15 cellular contexts compared by ENCODE assay signal in the genomic region with DNA sequence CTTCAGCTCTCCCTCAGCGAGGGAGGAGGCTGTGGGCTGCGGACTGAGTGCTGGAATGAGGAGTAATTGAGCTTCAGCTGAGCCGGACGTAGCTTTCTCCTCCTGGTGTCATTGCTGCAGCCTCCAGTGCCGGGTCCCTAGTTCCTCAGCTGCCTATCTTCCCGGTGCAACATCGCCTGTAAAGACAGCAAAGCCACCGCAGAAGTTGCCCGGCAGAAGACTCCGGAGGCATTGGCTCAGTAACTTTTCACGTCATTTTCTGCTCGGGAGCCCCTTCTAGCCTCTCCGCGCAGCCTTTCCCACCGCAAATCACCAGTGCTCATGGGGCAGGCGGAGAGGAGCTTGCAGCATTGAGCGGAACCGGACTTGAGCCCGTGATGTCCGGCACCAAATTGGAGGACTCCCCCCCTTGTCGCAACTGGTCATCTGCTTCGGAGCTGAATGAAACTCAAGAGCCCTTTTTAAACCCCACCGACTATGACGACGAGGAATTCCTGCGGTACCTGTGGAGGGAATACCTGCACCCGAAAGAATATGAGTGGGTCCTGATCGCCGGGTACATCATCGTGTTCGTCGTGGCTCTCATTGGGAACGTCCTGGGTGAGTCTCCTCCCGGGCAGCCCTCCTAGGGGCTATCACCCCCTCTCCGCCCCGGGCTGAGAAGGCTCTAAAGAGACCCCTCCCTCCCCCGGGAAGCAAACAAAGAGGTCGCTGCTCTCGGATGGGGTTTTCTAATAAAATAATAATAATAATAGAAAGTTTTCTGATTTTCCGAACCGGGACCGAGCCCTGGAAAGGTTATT. TPM values are rescaled to one million over a fixed set of nuclear protein-coding genes. Genes with fewer than 3 reads are reported as not detected.
DNase-seq lines count a peak whose midpoint lies in the region; ATAC-seq and TF ChIP-seq lines count a peak whose summit lies in the region.
"Had no signal": no experiment of that assay in that cellular context is flagged by ENCODE, and none has a peak within 500 bp of the region (broad histone marks: within the 10 kb centered on the region; RNA-seq: fewer than 3 reads in every experiment).

A gene (plus strand): TSS at position 305 of the 803 bp plus-strand sequence. CDS start 73 bp downstream, at position 378.

- H2AFZ ChIP-seq in MM.1S (ENCODE audit: low read length) = no peak within 1 kb of the TSS

- H3K9ac ChIP-seq in MM.1S (ENCODE audit: low read length) = no peak within 1 kb of the TSS

- peaks cover 8% of the 10 kb centered on the region for H3K4me1 Mint-ChIP-seq in endothelial cell (ENCODE audit: unreplicated experiment)
- H3K4me1 Mint-ChIP-seq in nephron = peaks cover 4% of the 10 kb centered on the region
- H3K4me1 Mint-ChIP-seq in stimulated activated naive CD8-positive, alpha-beta T cell treated with anti-CD3 and anti-CD28 coated beads, Interleukin-15, amount 100 ng/mL, for 72 hours = no peaks in the 10 kb centered on the region
- H3K4me1 Mint-ChIP-seq: activated naive CD4-positive, alpha-beta T cell treated with anti-CD3 and anti-CD28 coated beads, Interleukin-2, amount 10 ng/mL, durations not matched to agents 7 days and 5 days; IgD-negative memory B cell had no signal

- H3K4me3 ChIP-seq in right cardiac atrium (ENCODE audit: low read length) (peak within 1 kb of the TSS; percentile 42), urinary bladder (ENCODE audit: low read depth, low read length) (peak within 1 kb of the TSS; percentile 19), MM.1S (ENCODE audit: low read length) (no peak within 1 kb of the TSS)

- no peaks in the 10 kb centered on the region for H3K79me2 ChIP-seq in MM.1S (ENCODE audit: low read length)

- H3K27ac ChIP-seq in right cardiac atrium (ENCODE audit: low read length) (no peak within 1 kb of the TSS), urinary bladder (ENCODE audit: low read depth) (no peak within 1 kb of the TSS), MM.1S (ENCODE audit: low read length) (no peak within 1 kb of the TSS)
- H3K27ac ChIP-seq: tibial artery had no signal

- intact Hi-C loops in right cardiac atrium (cut with DNase I) (no loop called here), left ventricle myocardium superior (cut with micrococcal nuclease) (no loop called here)

- no peaks in the 10 kb centered on the region for H3K36me3 Mint-ChIP-seq in endothelial cell (ENCODE audit: low read depth, unreplicated experiment)
- no peaks in the 10 kb centered on the region for H3K36me3 Mint-ChIP-seq in nephron (ENCODE audit: low read depth)
- H3K36me3 Mint-ChIP-seq: activated naive CD4-positive, alpha-beta T cell treated with anti-CD3 and anti-CD28 coated beads, Interleukin-2, amount 10 ng/mL, durations not matched to agents 7 days and 5 days; IgD-negative memory B cell had no signal

- peaks cover 7% of the 10 kb centered on the region for H3K27me3 Mint-ChIP-seq in endothelial cell (ENCODE audit: unreplicated experiment)
- H3K27me3 Mint-ChIP-seq in nephron (ENCODE audit: low read depth) = peaks cover 48% of the 10 kb centered on the region
- H3K27me3 Mint-ChIP-seq in stimulated activated naive CD8-positive, alpha-beta T cell treated with anti-CD3 and anti-CD28 coated beads, Interleukin-15, amount 100 ng/mL, for 72 hours = peaks cover 20% of the 10 kb centered on the region
- H3K27me3 Mint-ChIP-seq: activated naive CD4-positive, alpha-beta T cell treated with anti-CD3 and anti-CD28 coated beads, Interleukin-2, amount 10 ng/mL, durations not matched to agents 7 days and 5 days had no signal

- H3K4me3 Mint-ChIP-seq in endothelial cell (ENCODE audit: unreplicated experiment) = peak within 1 kb of the TSS; percentile 68
- peak within 1 kb of the TSS; percentile 64 to 74 (median 71) for H3K4me3 Mint-ChIP-seq in nephron
- no peak within 1 kb of the TSS for H3K4me3 Mint-ChIP-seq in stimulated activated naive CD8-positive, alpha-beta T cell treated with anti-CD3 and anti-CD28 coated beads, Interleukin-15, amount 100 ng/mL, for 72 hours
- H3K4me3 Mint-ChIP-seq: activated naive CD4-positive, alpha-beta T cell treated with anti-CD3 and anti-CD28 coated beads, Interleukin-2, amount 10 ng/mL, durations not matched to agents 7 days and 5 days had no signal

- H3K4me1 ChIP-seq in right cardiac atrium (ENCODE audit: control insufficient read depth, insufficient read depth, low read length) = no peaks in the 10 kb centered on the region
- no peaks in the 10 kb centered on the region for H3K4me1 ChIP-seq in urinary bladder (ENCODE audit: insufficient read depth)
- H3K4me1 ChIP-seq in MM.1S (ENCODE audit: low read length) = no peaks in the 10 kb centered on the region

- TF ChIP-seq CTCF in endothelial cell (IDR thresholded peaks at IDR 0.05; ENCODE audit: unreplicated experiment) = no peak
- TF ChIP-seq CTCF in nephron (IDR thresholded peaks at IDR 0.05; ENCODE audit: unreplicated experiment in 3 of 3) = no peak
- TF ChIP-seq CTCF in MM.1S (IDR thresholded peaks at IDR 0.05; ENCODE audit: low read length) = no peak

- no peaks in the 10 kb centered on the region for H4K20me1 ChIP-seq in MM.1S (ENCODE audit: insufficient read depth, low read length)

- no peaks in the 10 kb centered on the region for H3F3A ChIP-seq in MM.1S (ENCODE audit: insufficient read depth, low read length)

- H3K4me2 ChIP-seq in MM.1S (ENCODE audit: low read depth, low read length) = no peak within 1 kb of the TSS

- peak in 1 of 2 donors; percentile 19 for ATAC-seq in right cardiac atrium
- no peak for ATAC-seq in left ventricle myocardium superior
- no peak for ATAC-seq in stimulated activated naive CD8-positive, alpha-beta T cell treated with anti-CD3 and anti-CD28 coated beads, Interleukin-15, amount 100 ng/mL, for 72 hours

- 3% methylated on average over 42 of the region's 42 CpGs for WGBS in right cardiac atrium
- WGBS in urinary bladder = 1% methylated on average over 42 of the region's 42 CpGs

- no peaks in the 10 kb centered on the region for H3K9me3 ChIP-seq in right cardiac atrium (ENCODE audit: control insufficient read depth, low read length)
- no peaks in the 10 kb centered on the region for H3K9me3 ChIP-seq in MM.1S (replicated peaks; ENCODE audit: insufficient read depth, low read length)
- H3K9me3 ChIP-seq: tibial artery had no signal

- DNase-seq in right cardiac atrium (peak in 2 of 3 donors; percentile 16 to 21), left ventricle myocardium superior (no peak), endothelial cell (ENCODE audit: low spot score) (peak; percentile 33), ACHN (no peak), MM.1S (no peak)
- no peak for DNase-seq in stimulated activated naive CD8-positive, alpha-beta T cell treated with anti-CD3 and anti-CD28 coated beads, Interleukin-15, amount 100 ng/mL, for 72 hours
- DNase-seq: activated CD8-positive, alpha-beta memory T cell treated with anti-CD3 and anti-CD28 coated beads for 24 hours; activated naive CD4-positive, alpha-beta T cell treated with anti-CD3 and anti-CD28 coated beads, Interleukin-2, amount 10 ng/mL, durations not matched to agents 7 days and 5 days; dermis blood vessel endothelial cell; hippocampal formation; NCI-H1694 had no signal

- H3K9me3 Mint-ChIP-seq in endothelial cell (ENCODE audit: unreplicated experiment) = no peaks in the 10 kb centered on the region
- H3K9me3 Mint-ChIP-seq in nephron = no peaks in the 10 kb centered on the region
- H3K9me3 Mint-ChIP-seq in stimulated activated naive CD8-positive, alpha-beta T cell treated with anti-CD3 and anti-CD28 coated beads, Interleukin-15, amount 100 ng/mL, for 72 hours = peaks cover 0 to 12% of the 10 kb centered on the region in 2 donors

- no peaks in the 10 kb centered on the region for H3K9me2 ChIP-seq in MM.1S (replicated peaks; ENCODE audit: insufficient read depth, low read length)

- H3K27ac Mint-ChIP-seq in endothelial cell (ENCODE audit: unreplicated experiment) (no peak within 1 kb of the TSS), nephron (no peak within 1 kb of the TSS)
- H3K27ac Mint-ChIP-seq in stimulated activated naive CD8-positive, alpha-beta T cell treated with anti-CD3 and anti-CD28 coated beads, Interleukin-15, amount 100 ng/mL, for 72 hours = no peak within 1 kb of the TSS
- H3K27ac Mint-ChIP-seq: activated naive CD4-positive, alpha-beta T cell treated with anti-CD3 and anti-CD28 coated beads, Interleukin-2, amount 10 ng/mL, durations not matched to agents 7 days and 5 days; IgD-negative memory B cell had no signal

- H3K27me3 ChIP-seq in right cardiac atrium (ENCODE audit: control insufficient read depth, insufficient read depth) (no peaks in the 10 kb centered on the region), MM.1S (replicated peaks; ENCODE audit: insufficient read depth, low read length) (no peaks in the 10 kb centered on the region)

- H3K36me3 ChIP-seq in urinary bladder (ENCODE audit: insufficient read depth) = no peaks in the 10 kb centered on the region
- no peaks in the 10 kb centered on the region for H3K36me3 ChIP-seq in MM.1S (replicated peaks; ENCODE audit: insufficient read depth, low read length)
- H3K36me3 ChIP-seq: tibial artery had no signal

- in situ Hi-C loops in ACHN (cut with HindIII; ENCODE audit: low pct_ligation_motif_present, low pct_unique_long_range_greater_than_20kb, low sequenced_read_pairs) = no loop called here

RNA-seq across cellular contexts. Expression of the gene that starts here (rescaled TPM):
- total RNA-seq in right cardiac atrium (not detected), left ventricle myocardium superior (not detected), endothelial cell (ENCODE audit: unreplicated experiment) (not detected), urinary bladder (0.16 TPM)
- polyA plus RNA-seq in right cardiac atrium (0.16 TPM), urinary bladder (not detected)
- total RNA-seq: dermis blood vessel endothelial cell had no signal
- polyA plus RNA-seq: IgD-negative memory B cell had no signal

Comparison
In these comparisons a context has a peak if more than half of its experiments do, and no peak if none do; other contexts are left out.
1. Peak in DNase-seq and H3K4me3 ChIP-seq in right cardiac atrium; RNA of the gene not detected or under 1 TPM.
2. Peak in DNase-seq in endothelial cell; RNA of the gene not detected or under 1 TPM.
3. H3K4me3 Mint-ChIP-seq: peak in endothelial cell (single experiment) and nephron (3 of 3); none in stimulated activated naive CD8-positive, alpha-beta T cell treated with anti-CD3 and anti-CD28 coated beads, Interleukin-15, amount 100 ng/mL, for 72 hours (0 of 2).